ENCODE assay signal across 21 cellular contexts in the genomic region with DNA sequence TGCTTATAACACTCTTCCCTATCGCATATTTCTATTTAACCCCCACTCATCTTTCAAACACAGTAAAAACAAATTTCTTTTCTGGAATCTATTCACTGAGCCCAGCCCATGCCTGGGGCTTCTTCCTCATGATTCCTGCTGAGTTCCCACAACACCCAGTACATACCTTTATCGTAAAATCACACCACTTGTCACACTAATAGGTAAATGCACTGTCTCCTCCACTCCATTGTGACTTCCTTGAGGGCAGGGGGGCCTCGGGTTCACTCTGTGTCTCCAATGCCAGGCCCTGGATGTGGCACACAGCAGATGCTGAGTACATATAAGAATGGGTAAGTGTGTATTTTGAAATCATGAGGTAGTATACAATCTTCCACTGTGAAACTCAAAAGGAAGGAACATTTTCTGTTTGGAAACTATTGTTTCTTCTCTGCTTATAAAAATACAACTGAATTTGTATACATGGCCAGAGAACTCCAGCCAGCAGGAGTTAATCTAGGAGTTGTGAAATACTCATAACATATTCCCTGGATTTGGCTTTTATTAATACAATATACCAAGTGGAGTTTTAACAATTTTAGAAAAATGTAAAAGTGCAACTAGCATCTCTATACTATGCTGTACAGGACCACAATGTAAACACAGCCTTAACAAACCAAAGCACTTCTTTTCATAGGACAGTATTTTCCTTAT. TPM values are rescaled to one million over a fixed set of nuclear protein-coding genes. Genes with fewer than 3 reads are reported as not detected.
DNase-seq lines count a peak whose midpoint lies in the region; TF ChIP-seq lines count a peak whose summit lies in the region.
"Had no signal": no experiment of that assay in that cellular context is flagged by ENCODE, and none has a peak within 500 bp of the region (broad histone marks: within the 10 kb centered on the region; RNA-seq: fewer than 3 reads in every experiment).

No MANE protein-coding gene starts in this region.

- intact Hi-C loops in lower leg skin (cut with DNase I; ENCODE audit: low total_unique reads) = no loop called here

- H3K4me3 ChIP-seq in AG10803 (ENCODE audit: low read length) (no peak overlapping the region), cardiac fibroblast (replicated peaks in 1 of 2; ENCODE audit: low read depth in 2 of 2, low read length in 2 of 2) (peak overlapping the region in 1 of 2 donors; percentile 92), lower leg skin (ENCODE audit: low read depth, poor library complexity, severe bottlenecking) (no peak overlapping the region)
- H3K4me3 ChIP-seq: thoracic aorta had no signal

- no peak for TF ChIP-seq POLR2A in lower leg skin (IDR thresholded peaks at IDR 0.05)

- WGBS in lower leg skin, 2 donors = 44 to 50% methylated on average over 3 of the region's 3 CpGs

- DNase-seq in AG10803 (ENCODE audit: low read depth) = peak; percentile 29
- peak; percentile 22 for DNase-seq in NCI-H69 (lab: John Stamatoyannopoulos, UW)
- peak; percentile 36 to 78 for DNase-seq in cardiac fibroblast (ENCODE audit: low read depth in 2 of 2)
- DNase-seq in lower leg skin (ENCODE audit: low spot score in 2 of 2) = peak; percentile 20 to 71
- DNase-seq in stimulated activated CD4-positive, alpha-beta T cell treated with anti-CD3 and anti-CD28 coated beads, Interleukin-2, amount 100 ng/mL, for 48 hours = no peak
- DNase-seq in hypothalamus (lab: John Stamatoyannopoulos, UW) = no peak
- no peak for DNase-seq in occipital lobe (lab: John Stamatoyannopoulos, UW)
- DNase-seq in DMS 273 (lab: John Stamatoyannopoulos, UW; ENCODE audit: unreplicated experiment) = no peak
- DNase-seq: activated effector memory CD4-positive, alpha-beta T cell treated with Interleukin-2 at 50 U/mL for 16 hours; CD4-positive, alpha-beta memory T cell; H9; lower lobe of right lung; NCI-H1048; NCI-H2107; nephron progenitor cell; RPMI8226; WERI-Rb-1 had no signal

- TF ChIP-seq CTCF in AG10803 (conservative IDR thresholded peaks at IDR 0.05; ENCODE audit: low read length) (no peak), cardiac fibroblast (IDR thresholded peaks at IDR 0.05; ENCODE audit: low read depth, low read length) (no peak), lower leg skin (IDR thresholded peaks at IDR 0.05) (no peak)

RNA-seq across cellular contexts. Expression of a gene that starts 7.2 kb away (rescaled TPM):
- total RNA-seq in lower leg skin (100 to 1,000 TPM; 109 to 229 (median 153) TPM), occipital lobe (448 TPM)

RNA-seq across cellular contexts. Expression of a gene that starts 38.5 kb away (rescaled TPM):
- total RNA-seq in lower leg skin (1 to 10 TPM in 1 of 4 donors, under 1 TPM in 1, not detected in 2; 0.39 to 1.6 TPM), occipital lobe (0.31 TPM)
- total RNA-seq: A673; activated CD8-positive, alpha-beta memory T cell treated with anti-CD3 and anti-CD28 coated beads for 36 hours; CD4-positive, alpha-beta memory T cell; dermis microvascular lymphatic vessel endothelial cell; H9 had no signal

Comparison
In these comparisons a context has a peak if more than half of its experiments do, and no peak if none do; other contexts are left out.
1. DNase-seq: peak in AG10803 (single experiment), NCI-H69 (single experiment), cardiac fibroblast (2 of 2) and lower leg skin (2 of 2); none in stimulated activated CD4-positive, alpha-beta T cell treated with anti-CD3 and anti-CD28 coated beads, Interleukin-2, amount 100 ng/mL, for 48 hours (0 of 2), hypothalamus (0 of 51), occipital lobe (single experiment) and DMS 273 (single experiment).